In the genomic region with DNA sequence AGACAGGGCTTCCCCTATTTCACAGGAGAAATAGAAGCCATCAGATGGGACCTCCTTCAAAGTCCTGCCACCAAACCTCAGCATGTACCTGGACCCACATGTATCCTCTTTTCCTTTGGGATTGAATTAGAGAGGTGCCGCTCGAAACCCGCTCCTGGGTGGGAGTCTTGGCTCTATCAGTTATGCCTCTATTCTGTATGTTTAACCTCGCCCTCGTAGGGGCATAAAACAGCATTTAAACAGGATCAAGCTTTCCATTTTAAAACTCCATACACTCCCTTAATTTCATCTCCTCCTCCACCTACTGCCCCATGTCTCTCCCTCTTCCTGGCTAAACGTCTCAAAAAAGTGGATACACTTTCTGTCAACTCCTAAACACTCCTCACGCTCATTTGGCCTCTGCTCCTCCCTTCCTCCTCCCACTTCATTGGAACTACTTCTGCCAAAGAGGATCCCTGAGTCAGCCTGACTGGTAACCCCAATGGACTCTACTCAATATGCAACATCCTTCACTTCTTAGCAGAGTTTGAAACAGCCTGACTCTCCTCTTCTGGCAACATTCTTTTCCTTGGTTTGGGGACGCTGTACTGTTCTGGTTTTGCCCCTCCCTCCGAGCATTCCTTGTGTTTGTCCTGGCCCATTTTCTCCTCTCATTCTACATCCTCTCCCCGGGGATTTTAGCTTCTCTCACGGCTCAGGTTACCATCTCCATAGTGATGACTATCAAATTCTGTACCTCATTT, we compare ENCODE assay signal across 1 cellular context.
TF ChIP-seq lines count a peak whose summit lies in the region.

No MANE protein-coding gene starts in this region.

TF ChIP-seq in K562, 482 proteins besides CTCF, POLR2A, EP300 and RAD21 (continued from another document and continues in another):
- TF ChIP-seq, protein P1, sequence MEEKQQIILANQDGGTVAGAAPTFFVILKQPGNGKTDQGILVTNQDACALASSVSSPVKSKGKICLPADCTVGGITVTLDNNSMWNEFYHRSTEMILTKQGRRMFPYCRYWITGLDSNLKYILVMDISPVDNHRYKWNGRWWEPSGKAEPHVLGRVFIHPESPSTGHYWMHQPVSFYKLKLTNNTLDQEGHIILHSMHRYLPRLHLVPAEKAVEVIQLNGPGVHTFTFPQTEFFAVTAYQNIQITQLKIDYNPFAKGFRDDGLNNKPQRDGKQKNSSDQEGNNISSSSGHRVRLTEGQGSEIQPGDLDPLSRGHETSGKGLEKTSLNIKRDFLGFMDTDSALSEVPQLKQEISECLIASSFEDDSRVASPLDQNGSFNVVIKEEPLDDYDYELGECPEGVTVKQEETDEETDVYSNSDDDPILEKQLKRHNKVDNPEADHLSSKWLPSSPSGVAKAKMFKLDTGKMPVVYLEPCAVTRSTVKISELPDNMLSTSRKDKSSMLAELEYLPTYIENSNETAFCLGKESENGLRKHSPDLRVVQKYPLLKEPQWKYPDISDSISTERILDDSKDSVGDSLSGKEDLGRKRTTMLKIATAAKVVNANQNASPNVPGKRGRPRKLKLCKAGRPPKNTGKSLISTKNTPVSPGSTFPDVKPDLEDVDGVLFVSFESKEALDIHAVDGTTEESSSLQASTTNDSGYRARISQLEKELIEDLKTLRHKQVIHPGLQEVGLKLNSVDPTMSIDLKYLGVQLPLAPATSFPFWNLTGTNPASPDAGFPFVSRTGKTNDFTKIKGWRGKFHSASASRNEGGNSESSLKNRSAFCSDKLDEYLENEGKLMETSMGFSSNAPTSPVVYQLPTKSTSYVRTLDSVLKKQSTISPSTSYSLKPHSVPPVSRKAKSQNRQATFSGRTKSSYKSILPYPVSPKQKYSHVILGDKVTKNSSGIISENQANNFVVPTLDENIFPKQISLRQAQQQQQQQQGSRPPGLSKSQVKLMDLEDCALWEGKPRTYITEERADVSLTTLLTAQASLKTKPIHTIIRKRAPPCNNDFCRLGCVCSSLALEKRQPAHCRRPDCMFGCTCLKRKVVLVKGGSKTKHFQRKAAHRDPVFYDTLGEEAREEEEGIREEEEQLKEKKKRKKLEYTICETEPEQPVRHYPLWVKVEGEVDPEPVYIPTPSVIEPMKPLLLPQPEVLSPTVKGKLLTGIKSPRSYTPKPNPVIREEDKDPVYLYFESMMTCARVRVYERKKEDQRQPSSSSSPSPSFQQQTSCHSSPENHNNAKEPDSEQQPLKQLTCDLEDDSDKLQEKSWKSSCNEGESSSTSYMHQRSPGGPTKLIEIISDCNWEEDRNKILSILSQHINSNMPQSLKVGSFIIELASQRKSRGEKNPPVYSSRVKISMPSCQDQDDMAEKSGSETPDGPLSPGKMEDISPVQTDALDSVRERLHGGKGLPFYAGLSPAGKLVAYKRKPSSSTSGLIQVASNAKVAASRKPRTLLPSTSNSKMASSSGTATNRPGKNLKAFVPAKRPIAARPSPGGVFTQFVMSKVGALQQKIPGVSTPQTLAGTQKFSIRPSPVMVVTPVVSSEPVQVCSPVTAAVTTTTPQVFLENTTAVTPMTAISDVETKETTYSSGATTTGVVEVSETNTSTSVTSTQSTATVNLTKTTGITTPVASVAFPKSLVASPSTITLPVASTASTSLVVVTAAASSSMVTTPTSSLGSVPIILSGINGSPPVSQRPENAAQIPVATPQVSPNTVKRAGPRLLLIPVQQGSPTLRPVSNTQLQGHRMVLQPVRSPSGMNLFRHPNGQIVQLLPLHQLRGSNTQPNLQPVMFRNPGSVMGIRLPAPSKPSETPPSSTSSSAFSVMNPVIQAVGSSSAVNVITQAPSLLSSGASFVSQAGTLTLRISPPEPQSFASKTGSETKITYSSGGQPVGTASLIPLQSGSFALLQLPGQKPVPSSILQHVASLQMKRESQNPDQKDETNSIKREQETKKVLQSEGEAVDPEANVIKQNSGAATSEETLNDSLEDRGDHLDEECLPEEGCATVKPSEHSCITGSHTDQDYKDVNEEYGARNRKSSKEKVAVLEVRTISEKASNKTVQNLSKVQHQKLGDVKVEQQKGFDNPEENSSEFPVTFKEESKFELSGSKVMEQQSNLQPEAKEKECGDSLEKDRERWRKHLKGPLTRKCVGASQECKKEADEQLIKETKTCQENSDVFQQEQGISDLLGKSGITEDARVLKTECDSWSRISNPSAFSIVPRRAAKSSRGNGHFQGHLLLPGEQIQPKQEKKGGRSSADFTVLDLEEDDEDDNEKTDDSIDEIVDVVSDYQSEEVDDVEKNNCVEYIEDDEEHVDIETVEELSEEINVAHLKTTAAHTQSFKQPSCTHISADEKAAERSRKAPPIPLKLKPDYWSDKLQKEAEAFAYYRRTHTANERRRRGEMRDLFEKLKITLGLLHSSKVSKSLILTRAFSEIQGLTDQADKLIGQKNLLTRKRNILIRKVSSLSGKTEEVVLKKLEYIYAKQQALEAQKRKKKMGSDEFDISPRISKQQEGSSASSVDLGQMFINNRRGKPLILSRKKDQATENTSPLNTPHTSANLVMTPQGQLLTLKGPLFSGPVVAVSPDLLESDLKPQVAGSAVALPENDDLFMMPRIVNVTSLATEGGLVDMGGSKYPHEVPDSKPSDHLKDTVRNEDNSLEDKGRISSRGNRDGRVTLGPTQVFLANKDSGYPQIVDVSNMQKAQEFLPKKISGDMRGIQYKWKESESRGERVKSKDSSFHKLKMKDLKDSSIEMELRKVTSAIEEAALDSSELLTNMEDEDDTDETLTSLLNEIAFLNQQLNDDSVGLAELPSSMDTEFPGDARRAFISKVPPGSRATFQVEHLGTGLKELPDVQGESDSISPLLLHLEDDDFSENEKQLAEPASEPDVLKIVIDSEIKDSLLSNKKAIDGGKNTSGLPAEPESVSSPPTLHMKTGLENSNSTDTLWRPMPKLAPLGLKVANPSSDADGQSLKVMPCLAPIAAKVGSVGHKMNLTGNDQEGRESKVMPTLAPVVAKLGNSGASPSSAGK (IDR thresholded peaks at IDR 0.05), result no peak
- TF ChIP-seq RBM17 (IDR thresholded peaks at IDR 0.05; ENCODE audit: borderline replicate concordance, low read depth, low read length), result no peak
- peak; percentile 90 for TF ChIP-seq DPF2 (IDR thresholded peaks at IDR 0.05)
- TF ChIP-seq, protein P2, sequence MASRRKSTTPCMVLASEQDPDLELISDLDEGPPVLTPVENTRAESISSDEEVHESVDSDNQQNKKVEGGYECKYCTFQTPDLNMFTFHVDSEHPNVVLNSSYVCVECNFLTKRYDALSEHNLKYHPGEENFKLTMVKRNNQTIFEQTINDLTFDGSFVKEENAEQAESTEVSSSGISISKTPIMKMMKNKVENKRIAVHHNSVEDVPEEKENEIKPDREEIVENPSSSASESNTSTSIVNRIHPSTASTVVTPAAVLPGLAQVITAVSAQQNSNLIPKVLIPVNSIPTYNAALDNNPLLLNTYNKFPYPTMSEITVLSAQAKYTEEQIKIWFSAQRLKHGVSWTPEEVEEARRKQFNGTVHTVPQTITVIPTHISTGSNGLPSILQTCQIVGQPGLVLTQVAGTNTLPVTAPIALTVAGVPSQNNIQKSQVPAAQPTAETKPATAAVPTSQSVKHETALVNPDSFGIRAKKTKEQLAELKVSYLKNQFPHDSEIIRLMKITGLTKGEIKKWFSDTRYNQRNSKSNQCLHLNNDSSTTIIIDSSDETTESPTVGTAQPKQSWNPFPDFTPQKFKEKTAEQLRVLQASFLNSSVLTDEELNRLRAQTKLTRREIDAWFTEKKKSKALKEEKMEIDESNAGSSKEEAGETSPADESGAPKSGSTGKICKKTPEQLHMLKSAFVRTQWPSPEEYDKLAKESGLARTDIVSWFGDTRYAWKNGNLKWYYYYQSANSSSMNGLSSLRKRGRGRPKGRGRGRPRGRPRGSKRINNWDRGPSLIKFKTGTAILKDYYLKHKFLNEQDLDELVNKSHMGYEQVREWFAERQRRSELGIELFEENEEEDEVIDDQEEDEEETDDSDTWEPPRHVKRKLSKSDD (conservative IDR thresholded peaks at IDR 0.05; ENCODE audit: low read length), result no peak
- peak in 1 of 2 experiments; percentile 88; a peak in 2 of 4 replicates for TF ChIP-seq HDAC1 (IDR thresholded peaks at IDR 0.05)
- TF ChIP-seq, protein P3, sequence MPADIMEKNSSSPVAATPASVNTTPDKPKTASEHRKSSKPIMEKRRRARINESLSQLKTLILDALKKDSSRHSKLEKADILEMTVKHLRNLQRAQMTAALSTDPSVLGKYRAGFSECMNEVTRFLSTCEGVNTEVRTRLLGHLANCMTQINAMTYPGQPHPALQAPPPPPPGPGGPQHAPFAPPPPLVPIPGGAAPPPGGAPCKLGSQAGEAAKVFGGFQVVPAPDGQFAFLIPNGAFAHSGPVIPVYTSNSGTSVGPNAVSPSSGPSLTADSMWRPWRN (IDR thresholded peaks at IDR 0.05; ENCODE audit: low read depth), result no peak; the same call in 1 of the 2 replicates
- TF ChIP-seq ZNF79 (CRISPR knock-in tag; IDR thresholded peaks at IDR 0.05; ENCODE audit: low read depth), result no peak
- peak; percentile 50 for TF ChIP-seq SUPT5H (IDR thresholded peaks at IDR 0.05)
- TF ChIP-seq, protein P4, sequence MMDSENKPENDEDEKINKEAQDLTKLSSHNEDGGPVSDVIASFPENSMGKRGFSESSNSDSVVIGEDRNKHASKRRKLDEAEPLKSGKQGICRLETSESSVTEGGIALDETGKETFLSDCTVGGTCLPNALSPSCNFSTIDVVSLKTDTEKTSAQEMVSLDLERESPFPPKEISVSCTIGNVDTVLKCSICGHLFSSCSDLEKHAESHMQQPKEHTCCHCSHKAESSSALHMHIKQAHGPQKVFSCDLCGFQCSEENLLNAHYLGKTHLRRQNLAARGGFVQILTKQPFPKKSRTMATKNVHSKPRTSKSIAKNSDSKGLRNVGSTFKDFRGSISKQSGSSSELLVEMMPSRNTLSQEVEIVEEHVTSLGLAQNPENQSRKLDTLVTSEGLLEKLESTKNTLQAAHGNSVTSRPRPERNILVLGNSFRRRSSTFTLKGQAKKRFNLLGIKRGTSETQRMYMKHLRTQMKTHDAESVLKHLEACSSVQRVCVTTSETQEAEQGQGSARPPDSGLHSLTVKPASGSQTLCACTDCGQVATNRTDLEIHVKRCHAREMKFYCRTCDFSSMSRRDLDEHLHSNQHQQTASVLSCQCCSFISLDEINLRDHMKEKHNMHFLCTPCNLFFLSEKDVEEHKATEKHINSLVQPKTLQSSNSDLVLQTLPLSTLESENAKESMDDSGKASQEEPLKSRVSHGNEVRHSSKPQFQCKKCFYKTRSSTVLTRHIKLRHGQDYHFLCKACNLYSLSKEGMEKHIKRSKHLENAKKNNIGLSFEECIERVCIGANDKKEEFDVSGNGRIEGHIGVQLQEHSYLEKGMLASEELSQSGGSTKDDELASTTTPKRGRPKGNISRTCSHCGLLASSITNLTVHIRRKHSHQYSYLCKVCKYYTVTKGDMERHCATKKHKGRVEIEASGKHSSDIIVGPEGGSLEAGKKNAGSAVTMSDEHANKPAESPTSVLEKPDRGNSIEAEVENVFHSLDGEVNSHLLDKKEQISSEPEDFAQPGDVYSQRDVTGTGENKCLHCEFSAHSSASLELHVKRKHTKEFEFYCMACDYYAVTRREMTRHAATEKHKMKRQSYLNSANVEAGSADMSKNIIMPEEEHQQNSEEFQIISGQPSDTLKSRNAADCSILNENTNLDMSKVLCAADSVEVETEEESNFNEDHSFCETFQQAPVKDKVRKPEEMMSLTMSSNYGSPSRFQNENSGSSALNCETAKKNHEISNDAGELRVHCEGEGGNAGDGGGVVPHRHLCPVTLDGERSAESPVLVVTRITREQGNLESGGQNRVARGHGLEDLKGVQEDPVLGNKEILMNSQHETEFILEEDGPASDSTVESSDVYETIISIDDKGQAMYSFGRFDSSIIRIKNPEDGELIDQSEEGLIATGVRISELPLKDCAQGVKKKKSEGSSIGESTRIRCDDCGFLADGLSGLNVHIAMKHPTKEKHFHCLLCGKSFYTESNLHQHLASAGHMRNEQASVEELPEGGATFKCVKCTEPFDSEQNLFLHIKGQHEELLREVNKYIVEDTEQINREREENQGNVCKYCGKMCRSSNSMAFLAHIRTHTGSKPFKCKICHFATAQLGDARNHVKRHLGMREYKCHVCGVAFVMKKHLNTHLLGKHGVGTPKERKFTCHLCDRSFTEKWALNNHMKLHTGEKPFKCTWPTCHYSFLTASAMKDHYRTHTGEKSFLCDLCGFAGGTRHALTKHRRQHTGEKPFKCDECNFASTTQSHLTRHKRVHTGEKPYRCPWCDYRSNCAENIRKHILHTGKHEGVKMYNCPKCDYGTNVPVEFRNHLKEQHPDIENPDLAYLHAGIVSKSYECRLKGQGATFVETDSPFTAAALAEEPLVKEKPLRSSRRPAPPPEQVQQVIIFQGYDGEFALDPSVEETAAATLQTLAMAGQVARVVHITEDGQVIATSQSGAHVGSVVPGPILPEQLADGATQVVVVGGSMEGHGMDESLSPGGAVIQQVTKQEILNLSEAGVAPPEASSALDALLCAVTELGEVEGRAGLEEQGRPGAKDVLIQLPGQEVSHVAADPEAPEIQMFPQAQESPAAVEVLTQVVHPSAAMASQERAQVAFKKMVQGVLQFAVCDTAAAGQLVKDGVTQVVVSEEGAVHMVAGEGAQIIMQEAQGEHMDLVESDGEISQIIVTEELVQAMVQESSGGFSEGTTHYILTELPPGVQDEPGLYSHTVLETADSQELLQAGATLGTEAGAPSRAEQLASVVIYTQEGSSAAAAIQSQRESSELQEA (IDR thresholded peaks at IDR 0.05; ENCODE audit: low read depth), result no peak; the same call in 1 of the 2 replicates
- no peak for TF ChIP-seq ZNF785 (CRISPR knock-in tag; IDR thresholded peaks at IDR 0.05)
- no peak for TF ChIP-seq SMAD3 (CRISPR knock-in tag; conservative IDR thresholded peaks at IDR 0.05)
- TF ChIP-seq MAFG (tag; conservative IDR thresholded peaks at IDR 0.05), result peak; percentile 99
- TF ChIP-seq, protein P5, sequence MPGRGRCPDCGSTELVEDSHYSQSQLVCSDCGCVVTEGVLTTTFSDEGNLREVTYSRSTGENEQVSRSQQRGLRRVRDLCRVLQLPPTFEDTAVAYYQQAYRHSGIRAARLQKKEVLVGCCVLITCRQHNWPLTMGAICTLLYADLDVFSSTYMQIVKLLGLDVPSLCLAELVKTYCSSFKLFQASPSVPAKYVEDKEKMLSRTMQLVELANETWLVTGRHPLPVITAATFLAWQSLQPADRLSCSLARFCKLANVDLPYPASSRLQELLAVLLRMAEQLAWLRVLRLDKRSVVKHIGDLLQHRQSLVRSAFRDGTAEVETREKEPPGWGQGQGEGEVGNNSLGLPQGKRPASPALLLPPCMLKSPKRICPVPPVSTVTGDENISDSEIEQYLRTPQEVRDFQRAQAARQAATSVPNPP (IDR thresholded peaks at IDR 0.05; ENCODE audit: borderline replicate concordance, insufficient read depth, insufficient read length), result no peak
- TF ChIP-seq MBD2 (IDR thresholded peaks at IDR 0.05; ENCODE audit: borderline replicate concordance, low read depth), result no peak
- TF ChIP-seq HNRNPH1 (optimal IDR thresholded peaks at IDR 0.05; ENCODE audit: low read depth, low read length), result no peak
- peak; percentile 69 for TF ChIP-seq MTA1 (IDR thresholded peaks at IDR 0.05; ENCODE audit: borderline replicate concordance)
- no peak for TF ChIP-seq NCOA6 (IDR thresholded peaks at IDR 0.05)
- TF ChIP-seq ZNF668 (CRISPR knock-in tag; IDR thresholded peaks at IDR 0.05), result no peak
